ENCODE assay signal across 9 cellular contexts in the genomic region with DNA sequence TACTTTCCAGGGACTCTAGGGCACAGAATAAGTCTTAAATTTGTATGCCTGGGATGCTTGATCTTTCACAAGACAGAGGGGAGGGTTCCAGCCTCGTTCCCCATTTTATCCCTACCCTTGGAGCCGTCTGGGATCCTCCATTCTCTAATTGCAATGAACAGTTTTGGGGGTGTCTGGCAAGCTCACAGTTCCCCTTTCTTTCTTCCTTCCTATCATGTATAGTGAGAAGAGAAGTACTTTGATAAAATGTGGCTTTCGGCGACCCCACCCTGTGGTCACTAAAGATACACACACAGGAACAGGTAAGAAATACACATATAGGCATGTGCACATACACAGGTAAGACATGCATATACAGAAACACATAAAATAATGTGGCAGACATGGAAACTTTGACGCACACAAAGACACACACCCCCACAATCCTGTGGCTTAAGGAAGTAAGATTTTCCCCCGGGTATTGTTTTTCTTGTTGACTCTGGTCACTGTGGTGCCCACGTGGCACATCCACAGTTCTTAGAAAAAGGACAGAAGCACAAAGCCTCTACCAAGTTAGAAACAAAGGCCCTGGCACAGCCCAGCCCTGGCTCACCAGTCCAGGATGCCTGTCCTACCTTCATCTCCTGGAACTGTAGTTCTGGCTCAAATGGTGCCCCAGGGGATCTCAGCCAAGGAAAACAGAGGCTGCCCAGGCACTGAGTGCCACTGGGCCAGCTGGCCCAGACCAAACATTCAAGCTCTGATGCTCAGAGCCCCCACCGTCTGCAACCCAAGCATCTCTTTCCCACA. TPM values are rescaled to one million over a fixed set of nuclear protein-coding genes. Genes with fewer than 3 reads are reported as not detected.
DNase-seq lines count a peak whose midpoint lies in the region; ATAC-seq and TF ChIP-seq lines count a peak whose summit lies in the region.
"Had no signal": no experiment of that assay in that cellular context is flagged by ENCODE, and none has a peak within 500 bp of the region (broad histone marks: within the 10 kb centered on the region; RNA-seq: fewer than 3 reads in every experiment).

No MANE protein-coding gene starts in this region.

- no peak overlapping the region for H2BK120ac ChIP-seq in IMR-90 (ENCODE audit: low read depth, low read length)

- dilution Hi-C loops in IMR-90 (cut with HindIII; ENCODE audit: low sequenced_read_pairs, unreplicated experiment) = no loop called here

- no peak for TF ChIP-seq POLR2A in IMR-90 (IDR thresholded peaks at IDR 0.05; ENCODE audit: low read depth, low read length)

- H3K4ac ChIP-seq in IMR-90 (ENCODE audit: low read depth, low read length) = no peak overlapping the region

- H3K18ac ChIP-seq in IMR-90 (ENCODE audit: low read depth, low read length) = no peak overlapping the region

- no peaks in the 10 kb centered on the region for H3K79me1 ChIP-seq in IMR-90 (ENCODE audit: low read depth in 1 of 2, low read length in 2 of 2)

- in situ Hi-C loops in IMR-90 (cut with MboI; ENCODE audit: low sequenced_read_pairs) = loop anchor here (5.0 kb wide), 2 partner anchors 85 to 145 kb away; partner anchors contain the start of gene B4GALT1

- H3K27me3 ChIP-seq in IMR-90 (ENCODE audit: control insufficient read depth, insufficient read depth, low read length) = no peaks in the 10 kb centered on the region

- intact Hi-C loops in IMR-90 (cut with micrococcal nuclease) = no loop called here

- H2AFZ ChIP-seq in IMR-90 (replicated peaks; ENCODE audit: low read length, poor library complexity) = peak overlapping the region; percentile 33

- H3K9me3 ChIP-seq in IMR-90 (ENCODE audit: control insufficient read depth, insufficient read depth, low read length) = no peaks in the 10 kb centered on the region

- no peaks in the 10 kb centered on the region for H3K36me3 ChIP-seq in IMR-90 (ENCODE audit: control insufficient read depth, insufficient read depth, low read length)

- H3K4me3 ChIP-seq in IMR-90 (ENCODE audit: insufficient read depth, low read depth, low read length) = no peak overlapping the region

- no peak overlapping the region for H4K5ac ChIP-seq in IMR-90 (ENCODE audit: low read depth, low read length)

- H3K14ac ChIP-seq in IMR-90 (replicated peaks; ENCODE audit: low read depth, low read length) = no peak overlapping the region

- DNase-seq in Ammon's horn (ENCODE audit: low spot score) = peak; percentile 49
- no peak for DNase-seq in IMR-90
- DNase-seq in medulla oblongata (ENCODE audit: extremely low spot score) = peak; percentile 77
- DNase-seq in RPMI8226 = no peak
- DNase-seq in HuH-7 (ENCODE audit: low spot score) = no peak
- DNase-seq: islet precursor cell had no signal

- peaks cover 17% of the 10 kb centered on the region for H3K4me1 Mint-ChIP-seq in activated T-helper 17 cell treated with anti-CD3 and anti-CD28 coated beads, Interleukin-2, amount 50 U/mL, for 72 hours

- H3K36me3 Mint-ChIP-seq in activated T-helper 17 cell treated with anti-CD3 and anti-CD28 coated beads, Interleukin-2, amount 50 U/mL, for 72 hours (ENCODE audit: low read depth) = no peaks in the 10 kb centered on the region

- H2BK15ac ChIP-seq in IMR-90 (ENCODE audit: low read depth, low read length) = no peak overlapping the region

- no peak overlapping the region for H3K4me2 ChIP-seq in IMR-90 (ENCODE audit: low read depth, low read length)

- no peak overlapping the region for H2AK9ac ChIP-seq in IMR-90 (replicated peaks; ENCODE audit: low read depth, low read length, poor library complexity)

- H2BK20ac ChIP-seq in IMR-90 (ENCODE audit: low read depth, low read length) = no peak overlapping the region

- no peaks in the 10 kb centered on the region for H3K9me3 Mint-ChIP-seq in activated T-helper 17 cell treated with anti-CD3 and anti-CD28 coated beads, Interleukin-2, amount 50 U/mL, for 72 hours

- H4K8ac ChIP-seq in IMR-90 (ENCODE audit: low read depth in 2 of 2, low read length in 2 of 2) = no peak overlapping the region

- H3K27me3 Mint-ChIP-seq in activated T-helper 17 cell treated with anti-CD3 and anti-CD28 coated beads, Interleukin-2, amount 50 U/mL, for 72 hours = no peaks in the 10 kb centered on the region

- no peak overlapping the region for H4K91ac ChIP-seq in IMR-90 (ENCODE audit: insufficient read depth, low read depth, low read length)

- WGBS in IMR-90 (ENCODE audit: extremely low coverage in 2 of 2, insufficient read length in 1 of 2), 2 experiments = no CpG with 5 or more reads among the region's 8 CpGs

- H3K9me1 ChIP-seq in IMR-90 (ENCODE audit: insufficient read depth, low read length) = no peaks in the 10 kb centered on the region; the same call in 1 of the 2 replicates

- no peaks in the 10 kb centered on the region for H3K4me1 ChIP-seq in IMR-90 (ENCODE audit: control insufficient read depth, insufficient read depth, low read length)

- no peak overlapping the region for H3K56ac ChIP-seq in IMR-90 (ENCODE audit: extremely low read depth, insufficient read depth, low read length)

- no peaks in the 10 kb centered on the region for H4K20me1 ChIP-seq in IMR-90 (ENCODE audit: insufficient read depth, low read length)

- TF ChIP-seq RAD21 in IMR-90 (IDR thresholded peaks at IDR 0.05; ENCODE audit: low read length) = no peak

- no TSS peak for BruUV-seq in IMR-90 (replicated peaks; lab: Mats Ljungman, UMichigan)

- ATAC-seq in IMR-90 (ENCODE audit: low read depth) (no peak), GM19455 (IDR thresholded peaks at IDR 0.05; ENCODE audit: unreplicated experiment) (no peak), HG03432 (IDR thresholded peaks at IDR 0.05; ENCODE audit: unreplicated experiment) (no peak)
- peak; percentile 54 for ATAC-seq in activated T-helper 17 cell treated with anti-CD3 and anti-CD28 coated beads, Interleukin-2, amount 50 U/mL, for 72 hours (replicated peaks)

- no peak overlapping the region for H2AK5ac ChIP-seq in IMR-90 (ENCODE audit: low read depth, low read length)

- no peak overlapping the region for H2BK5ac ChIP-seq in IMR-90 (ENCODE audit: low read depth, low read length, poor library complexity, severe bottlenecking)

- CTCF ChIA-PET in IMR-90 (lab: Yijun Ruan, JAX) = interaction anchor here (0.5 to 0.8 kb wide), 2 partner anchors 15 to 143 kb away, joined by 6 to 8 read pairs; no protein-coding TSS in a partner anchor

- TF ChIP-seq CTCF in IMR-90 (conservative IDR thresholded peaks at IDR 0.05; ENCODE audit: low read depth, low read length) = no peak

- peak overlapping the region; percentile 86 for H3K27ac Mint-ChIP-seq in activated T-helper 17 cell treated with anti-CD3 and anti-CD28 coated beads, Interleukin-2, amount 50 U/mL, for 72 hours

- POLR2A ChIA-PET in IMR-90 (lab: Charles Lee; ENCODE audit: unreplicated experiment) = no interaction called here

- no peak overlapping the region for H3K27ac ChIP-seq in IMR-90 (ENCODE audit: insufficient read depth, low read length)

- no peak overlapping the region for H3K9ac ChIP-seq in IMR-90 (ENCODE audit: low read depth, low read length)

- peak overlapping the region; percentile 72 for H3K4me3 Mint-ChIP-seq in activated T-helper 17 cell treated with anti-CD3 and anti-CD28 coated beads, Interleukin-2, amount 50 U/mL, for 72 hours

- H3K23ac ChIP-seq in IMR-90 (ENCODE audit: low read depth, low read length) = no peak overlapping the region

TF ChIP-seq in IMR-90, 13 proteins besides CTCF, POLR2A, EP300 and RAD21 (continues in another document):
- TF ChIP-seq ELK1 (IDR thresholded peaks at IDR 0.05; ENCODE audit: borderline replicate concordance, low read depth, low read length) (no peak), RCOR1 (IDR thresholded peaks at IDR 0.05; ENCODE audit: insufficient replicate concordance, low read length) (no peak), MAFK (IDR thresholded peaks at IDR 0.05; ENCODE audit: low read depth, low read length) (no peak), CHD1 (IDR thresholded peaks at IDR 0.05; ENCODE audit: low read depth, low read length) (no peak), MXI1 (IDR thresholded peaks at IDR 0.05; ENCODE audit: borderline replicate concordance, low read depth, low read length) (no peak), USF2 (IDR thresholded peaks at IDR 0.05; ENCODE audit: low read depth, low read length) (no peak), RFX5 (IDR thresholded peaks at IDR 0.05; ENCODE audit: low read depth, low read length) (no peak), BHLHE40 (IDR thresholded peaks at IDR 0.05; ENCODE audit: low read depth, low read length) (no peak), FOS (IDR thresholded peaks at IDR 0.05; ENCODE audit: low read depth, low read length) (no peak), NFE2L2 (IDR thresholded peaks at IDR 0.05; ENCODE audit: low read depth, low read length) (no peak), SMC3 (IDR thresholded peaks at IDR 0.05; ENCODE audit: low read depth, low read length) (no peak), MAZ (IDR thresholded peaks at IDR 0.05; ENCODE audit: borderline replicate concordance, low read depth, low read length) (no peak)

RNA-seq across cellular contexts. Expression of gene SMU1, which starts 6.3 kb away (rescaled TPM):
- total RNA-seq in IMR-90 (2012; rRNA removed) = 36.0 and 37.8 TPM in 2 replicates
- 8.6 and 11.1 TPM in 2 replicates for polyA plus RNA-seq in IMR-90 (2012; rRNA removed)
- 3.0 and 4.1 TPM in 2 replicates for polyA plus RNA-seq in IMR-90 (2012; cell fraction: cytosol; rRNA removed)
- 1.4 and 6.1 TPM in 2 replicates for polyA plus RNA-seq in IMR-90 (2012; cell fraction: nucleus; rRNA removed; ENCODE audit: low replicate concordance)
- total RNA-seq in activated T-helper 17 cell treated with anti-CD3 and anti-CD28 coated beads, Interleukin-2, amount 50 U/mL, for 72 hours = 10 to 100 TPM; 24.2 to 30.9 TPM

RNA-seq across cellular contexts. Expression of gene DNAJA1, which starts 57.7 kb away (rescaled TPM):
- 59.5 and 109 TPM in 2 replicates for total RNA-seq in IMR-90 (2012; rRNA removed)
- polyA plus RNA-seq in IMR-90 (2012; rRNA removed) = 103 and 118 TPM in 2 replicates
- 19.8 and 46.7 TPM in 2 replicates for polyA plus RNA-seq in IMR-90 (2012; cell fraction: cytosol; rRNA removed)
- 6.2 and 51.4 TPM in 2 replicates for polyA plus RNA-seq in IMR-90 (2012; cell fraction: nucleus; rRNA removed; ENCODE audit: low replicate concordance)
- total RNA-seq in activated T-helper 17 cell treated with anti-CD3 and anti-CD28 coated beads, Interleukin-2, amount 50 U/mL, for 72 hours = 100 to 1,000 TPM; 132 to 220 TPM

Comparison
In these comparisons a context has a peak if more than half of its experiments do, and no peak if none do; other contexts are left out.
1. DNase-seq: peak in Ammon's horn (single experiment) and medulla oblongata (single experiment); none in IMR-90 (single experiment), RPMI8226 (single experiment) and HuH-7 (single experiment).